ENCODE assay signal across 11 cellular contexts in the genomic region with DNA sequence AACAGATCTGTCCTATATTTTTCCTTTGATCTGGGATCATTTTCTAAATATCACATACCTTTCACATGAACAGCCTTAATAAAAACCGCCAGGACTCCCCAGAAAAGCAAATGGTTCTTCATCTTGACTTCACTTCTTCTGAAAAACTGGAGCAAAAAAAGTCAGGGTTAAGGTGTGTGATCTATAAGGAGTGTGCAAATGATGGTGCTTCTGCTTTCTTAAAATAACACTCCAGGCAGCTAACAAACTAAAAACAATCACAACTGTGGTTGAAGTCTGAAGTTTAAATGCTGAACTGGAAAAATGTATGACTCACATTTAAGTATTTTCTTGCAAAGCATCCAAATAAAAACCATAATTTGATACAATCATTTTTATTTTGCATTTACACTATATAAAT. TPM values are rescaled to one million over a fixed set of nuclear protein-coding genes. Genes with fewer than 3 reads are reported as not detected.
DNase-seq lines count a peak whose midpoint lies in the region; ATAC-seq and TF ChIP-seq lines count a peak whose summit lies in the region.
"Had no signal": no experiment of that assay in that cellular context is flagged by ENCODE, and none has a peak within 500 bp of the region (broad histone marks: within the 10 kb centered on the region; RNA-seq: fewer than 3 reads in every experiment).

A gene (minus strand): TSS at position 140 of the 400 bp plus-strand sequence. CDS start 18 bp downstream, at position 122.

- H3K27me3 Mint-ChIP-seq in activated CD8-positive, alpha-beta T cell treated with anti-CD3 and anti-CD28 coated beads for 36 hours: no peaks in the 10 kb centered on the region
- H3K27me3 Mint-ChIP-seq in CD4-positive, alpha-beta T cell: peaks cover 4% of the 10 kb centered on the region

- no peaks in the 10 kb centered on the region for H3K36me3 Mint-ChIP-seq in activated CD8-positive, alpha-beta T cell treated with anti-CD3 and anti-CD28 coated beads for 36 hours (ENCODE audit: low read depth)
- H3K36me3 Mint-ChIP-seq in CD4-positive, alpha-beta T cell (ENCODE audit: low read depth): no peaks in the 10 kb centered on the region

- no peak for TF ChIP-seq CTCF in choroid plexus epithelial cell (conservative IDR thresholded peaks at IDR 0.05; ENCODE audit: low read depth, low read length)
- TF ChIP-seq CTCF in transverse colon (IDR thresholded peaks at IDR 0.05): no peak
- TF ChIP-seq CTCF in activated CD8-positive, alpha-beta T cell treated with anti-CD3 and anti-CD28 coated beads for 36 hours (IDR thresholded peaks at IDR 0.05): no peak
- no peak for TF ChIP-seq CTCF in CD4-positive, alpha-beta T cell (IDR thresholded peaks at IDR 0.05)

- H3K36me3 ChIP-seq in transverse colon: no peaks in the 10 kb centered on the region
- H3K36me3 ChIP-seq: right lobe of liver had no signal

- no peaks in the 10 kb centered on the region for H3K4me1 ChIP-seq in transverse colon
- H3K4me1 ChIP-seq: right lobe of liver had no signal

- WGBS in transverse colon (ENCODE audit: low coverage in 1 of 2), 2 donors: 59 to 69% methylated on average over 1 of the region's 1 CpG

- H3K9me3 Mint-ChIP-seq in activated CD8-positive, alpha-beta T cell treated with anti-CD3 and anti-CD28 coated beads for 36 hours: no peaks in the 10 kb centered on the region
- H3K9me3 Mint-ChIP-seq in CD4-positive, alpha-beta T cell: no peaks in the 10 kb centered on the region

- TF ChIP-seq EP300 in transverse colon (IDR thresholded peaks at IDR 0.05; ENCODE audit: low read depth): no peak

- intact Hi-C loops in transverse colon (cut with DNase I; ENCODE audit: low total_unique reads): no loop called here
- intact Hi-C loops in activated CD8-positive, alpha-beta T cell treated with anti-CD3 and anti-CD28 coated beads for 36 hours (cut with micrococcal nuclease): no loop called here
- intact Hi-C loops in CD4-positive, alpha-beta T cell (cut with DNase I, micrococcal nuclease): no loop called here

- ATAC-seq in GM19035 (IDR thresholded peaks at IDR 0.05; ENCODE audit: unreplicated experiment) (peak; percentile 61), HG03045 (IDR thresholded peaks at IDR 0.05; ENCODE audit: unreplicated experiment) (peak; percentile 61)
- no peak for ATAC-seq in activated CD8-positive, alpha-beta T cell treated with anti-CD3 and anti-CD28 coated beads for 36 hours
- no peak for ATAC-seq in CD4-positive, alpha-beta T cell (ENCODE audit: poor library complexity)
- ATAC-seq: right lobe of liver, T-helper 17 cell had no signal

- CTCF ChIA-PET in activated CD8-positive, alpha-beta T cell treated with anti-CD3 and anti-CD28 coated beads for 36 hours (lab: Charles Lee): interaction anchor here (1.6 kb wide), 1 partner anchor 65 kb away, joined by 4 read pairs; no protein-coding TSS in a partner anchor
- CTCF ChIA-PET in CD4-positive, alpha-beta T cell (lab: Charles Lee): interaction anchor here (1.9 kb wide), 1 partner anchor 69 kb away, joined by 6 read pairs; no protein-coding TSS in a partner anchor

- H3K27me3 ChIP-seq in transverse colon: no peaks in the 10 kb centered on the region
- H3K27me3 ChIP-seq in CD4-positive, alpha-beta T cell (ENCODE audit: control insufficient read depth, insufficient read depth, low read length): no peaks in the 10 kb centered on the region
- H3K27me3 ChIP-seq: right lobe of liver had no signal

- H3K27ac Mint-ChIP-seq in activated CD8-positive, alpha-beta T cell treated with anti-CD3 and anti-CD28 coated beads for 36 hours: no peak within 1 kb of the TSS
- H3K27ac Mint-ChIP-seq in CD4-positive, alpha-beta T cell: no peak within 1 kb of the TSS
- H3K27ac Mint-ChIP-seq: T-helper 17 cell had no signal

- POLR2A ChIA-PET in activated CD8-positive, alpha-beta T cell treated with anti-CD3 and anti-CD28 coated beads for 36 hours (lab: Charles Lee): no interaction called here
- POLR2A ChIA-PET in CD4-positive, alpha-beta T cell (lab: Charles Lee): no interaction called here

- H3K4me3 ChIP-seq in choroid plexus epithelial cell (ENCODE audit: low read depth, low read length) (no peak within 1 kb of the TSS), transverse colon (no peak within 1 kb of the TSS)
- H3K4me3 ChIP-seq: right lobe of liver had no signal

- peak within 1 kb of the TSS in 2 of 4 donors; percentile 21 to 57 for H3K27ac ChIP-seq in transverse colon
- H3K27ac ChIP-seq in CD4-positive, alpha-beta T cell (ENCODE audit: low read depth, low read length): no peak within 1 kb of the TSS
- H3K27ac ChIP-seq: right lobe of liver had no signal

- in situ Hi-C loops in transverse colon (cut with MboI; ENCODE audit: low pct_ligation_motif_present in 1 of 4, low pct_unique_long_range_greater_than_20kb in 1 of 4, low sequenced_read_pairs in 3 of 4): loop anchor here in 3 of 4 donors (25.0 kb wide), 2 partner anchors 321 to 1046 kb away; a partner anchor contains a TSS

- no peak within 1 kb of the TSS for H3K4me3 Mint-ChIP-seq in activated CD8-positive, alpha-beta T cell treated with anti-CD3 and anti-CD28 coated beads for 36 hours
- no peak within 1 kb of the TSS for H3K4me3 Mint-ChIP-seq in CD4-positive, alpha-beta T cell
- H3K4me3 Mint-ChIP-seq: T-helper 17 cell had no signal

- H3K9me3 ChIP-seq in transverse colon: no peaks in the 10 kb centered on the region
- no peaks in the 10 kb centered on the region for H3K9me3 ChIP-seq in CD4-positive, alpha-beta T cell (ENCODE audit: control insufficient read depth, low read length)
- H3K9me3 ChIP-seq: right lobe of liver had no signal

- DNase-seq in choroid plexus epithelial cell (ENCODE audit: low read depth): peak; percentile 38
- no peak for DNase-seq in transverse colon
- no peak for DNase-seq in AML-193 (lab: John Stamatoyannopoulos, UW)
- DNase-seq in activated CD8-positive, alpha-beta T cell treated with anti-CD3 and anti-CD28 coated beads for 36 hours: no peak
- no peak for DNase-seq in CD4-positive, alpha-beta T cell
- DNase-seq: activated T-cell treated with anti-CD3 and anti-CD28 coated beads for 4 hours; right lobe of liver; stimulated activated naive CD4-positive, alpha-beta T cell; T-helper 17 cell had no signal

- TF ChIP-seq POLR2A in transverse colon (IDR thresholded peaks at IDR 0.05): no peak

- H3K4me1 Mint-ChIP-seq in activated CD8-positive, alpha-beta T cell treated with anti-CD3 and anti-CD28 coated beads for 36 hours (ENCODE audit: low read depth): peaks cover 5% of the 10 kb centered on the region
- no peaks in the 10 kb centered on the region for H3K4me1 Mint-ChIP-seq in CD4-positive, alpha-beta T cell (ENCODE audit: low read depth)
- H3K4me1 Mint-ChIP-seq: T-helper 17 cell had no signal

RNA-seq across cellular contexts. Expression of the gene that starts here (rescaled TPM):
- total RNA-seq in transverse colon: 1,000 to 10,000 TPM in 1 of 4 donors, 100 to 1,000 TPM in 1, 10 to 100 TPM in 2; 38.2 to 1,497 (median 176) TPM
- total RNA-seq in activated CD8-positive, alpha-beta T cell treated with anti-CD3 and anti-CD28 coated beads for 36 hours: not detected
- 1 to 10 TPM; 1.0 to 2.7 TPM for total RNA-seq in CD4-positive, alpha-beta T cell

Comparison
In these comparisons a context has a peak if more than half of its experiments do, and no peak if none do; other contexts are left out.
1. RNA of the gene that starts here (total RNA-seq): 38.2 to 1,497 TPM in transverse colon; 1.0 to 2.7 TPM in CD4-positive, alpha-beta T cell and not detected in activated CD8-positive, alpha-beta T cell treated with anti-CD3 and anti-CD28 coated beads for 36 hours; every median in the first group is over 10 times any median in the second.
2. ATAC-seq: peak in GM19035 (single experiment) and HG03045 (single experiment); none in activated CD8-positive, alpha-beta T cell treated with anti-CD3 and anti-CD28 coated beads for 36 hours (single experiment) and CD4-positive, alpha-beta T cell (single experiment).